Comparison of ENCODE assay signal across 2 cellular contexts in the genomic region with DNA sequence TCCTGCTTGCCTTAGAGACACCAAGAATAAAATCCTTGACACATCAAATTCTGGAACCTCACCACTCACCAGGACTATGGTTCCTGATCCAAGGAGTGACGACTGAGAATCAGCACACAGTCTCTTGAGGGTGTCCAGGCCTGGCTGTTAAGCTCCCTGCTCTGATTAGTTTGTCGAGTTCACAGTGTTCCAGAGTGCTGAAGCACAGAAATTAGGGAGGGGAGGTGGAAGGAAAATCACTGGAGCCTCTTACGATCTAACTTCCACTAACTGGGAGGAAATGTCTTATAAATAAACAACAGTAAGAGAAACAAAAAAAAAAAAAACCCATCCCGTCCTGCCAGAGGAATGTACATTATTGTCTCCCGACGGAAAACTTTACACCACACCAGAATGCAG.
TF ChIP-seq lines count a peak whose summit lies in the region.

No MANE protein-coding gene starts in this region.

TF ChIP-seq in HCT116, 20 proteins besides CTCF, POLR2A, EP300 and RAD21 (continued from another document):
- TF ChIP-seq, protein P1, sequence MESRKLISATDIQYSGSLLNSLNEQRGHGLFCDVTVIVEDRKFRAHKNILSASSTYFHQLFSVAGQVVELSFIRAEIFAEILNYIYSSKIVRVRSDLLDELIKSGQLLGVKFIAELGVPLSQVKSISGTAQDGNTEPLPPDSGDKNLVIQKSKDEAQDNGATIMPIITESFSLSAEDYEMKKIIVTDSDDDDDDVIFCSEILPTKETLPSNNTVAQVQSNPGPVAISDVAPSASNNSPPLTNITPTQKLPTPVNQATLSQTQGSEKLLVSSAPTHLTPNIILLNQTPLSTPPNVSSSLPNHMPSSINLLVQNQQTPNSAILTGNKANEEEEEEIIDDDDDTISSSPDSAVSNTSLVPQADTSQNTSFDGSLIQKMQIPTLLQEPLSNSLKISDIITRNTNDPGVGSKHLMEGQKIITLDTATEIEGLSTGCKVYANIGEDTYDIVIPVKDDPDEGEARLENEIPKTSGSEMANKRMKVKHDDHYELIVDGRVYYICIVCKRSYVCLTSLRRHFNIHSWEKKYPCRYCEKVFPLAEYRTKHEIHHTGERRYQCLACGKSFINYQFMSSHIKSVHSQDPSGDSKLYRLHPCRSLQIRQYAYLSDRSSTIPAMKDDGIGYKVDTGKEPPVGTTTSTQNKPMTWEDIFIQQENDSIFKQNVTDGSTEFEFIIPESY (IDR thresholded peaks at IDR 0.05; ENCODE audit: extremely low read depth, insufficient replicate concordance, low read length): no peak
- TF ChIP-seq, protein P2, sequence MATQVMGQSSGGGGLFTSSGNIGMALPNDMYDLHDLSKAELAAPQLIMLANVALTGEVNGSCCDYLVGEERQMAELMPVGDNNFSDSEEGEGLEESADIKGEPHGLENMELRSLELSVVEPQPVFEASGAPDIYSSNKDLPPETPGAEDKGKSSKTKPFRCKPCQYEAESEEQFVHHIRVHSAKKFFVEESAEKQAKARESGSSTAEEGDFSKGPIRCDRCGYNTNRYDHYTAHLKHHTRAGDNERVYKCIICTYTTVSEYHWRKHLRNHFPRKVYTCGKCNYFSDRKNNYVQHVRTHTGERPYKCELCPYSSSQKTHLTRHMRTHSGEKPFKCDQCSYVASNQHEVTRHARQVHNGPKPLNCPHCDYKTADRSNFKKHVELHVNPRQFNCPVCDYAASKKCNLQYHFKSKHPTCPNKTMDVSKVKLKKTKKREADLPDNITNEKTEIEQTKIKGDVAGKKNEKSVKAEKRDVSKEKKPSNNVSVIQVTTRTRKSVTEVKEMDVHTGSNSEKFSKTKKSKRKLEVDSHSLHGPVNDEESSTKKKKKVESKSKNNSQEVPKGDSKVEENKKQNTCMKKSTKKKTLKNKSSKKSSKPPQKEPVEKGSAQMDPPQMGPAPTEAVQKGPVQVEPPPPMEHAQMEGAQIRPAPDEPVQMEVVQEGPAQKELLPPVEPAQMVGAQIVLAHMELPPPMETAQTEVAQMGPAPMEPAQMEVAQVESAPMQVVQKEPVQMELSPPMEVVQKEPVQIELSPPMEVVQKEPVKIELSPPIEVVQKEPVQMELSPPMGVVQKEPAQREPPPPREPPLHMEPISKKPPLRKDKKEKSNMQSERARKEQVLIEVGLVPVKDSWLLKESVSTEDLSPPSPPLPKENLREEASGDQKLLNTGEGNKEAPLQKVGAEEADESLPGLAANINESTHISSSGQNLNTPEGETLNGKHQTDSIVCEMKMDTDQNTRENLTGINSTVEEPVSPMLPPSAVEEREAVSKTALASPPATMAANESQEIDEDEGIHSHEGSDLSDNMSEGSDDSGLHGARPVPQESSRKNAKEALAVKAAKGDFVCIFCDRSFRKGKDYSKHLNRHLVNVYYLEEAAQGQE (IDR thresholded peaks at IDR 0.05; ENCODE audit: low read depth): no peak
- TF ChIP-seq EZH2 (IDR thresholded peaks at IDR 0.05) (no peak), SP1 (IDR thresholded peaks at IDR 0.05; ENCODE audit: low read depth) (no peak), YY1 (IDR thresholded peaks at IDR 0.05; ENCODE audit: extremely low read depth, insufficient replicate concordance, low read depth, low read length) (no peak), CEBPB (IDR thresholded peaks at IDR 0.05; ENCODE audit: low read depth) (no peak), EGR1 (IDR thresholded peaks at IDR 0.05; ENCODE audit: low read depth) (no peak), JUND (IDR thresholded peaks at IDR 0.05) (no peak), SIN3A (IDR thresholded peaks at IDR 0.05; ENCODE audit: low read depth) (no peak)
- TF ChIP-seq, protein P3, sequence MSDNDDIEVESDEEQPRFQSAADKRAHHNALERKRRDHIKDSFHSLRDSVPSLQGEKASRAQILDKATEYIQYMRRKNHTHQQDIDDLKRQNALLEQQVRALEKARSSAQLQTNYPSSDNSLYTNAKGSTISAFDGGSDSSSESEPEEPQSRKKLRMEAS (IDR thresholded peaks at IDR 0.05): no peak

TF ChIP-seq in liver, 16 proteins besides CTCF, POLR2A, EP300 and RAD21 (continued from another document):
- TF ChIP-seq FOXA1 (IDR thresholded peaks at IDR 0.05) (no peak), FOXA2 (IDR thresholded peaks at IDR 0.05) (no peak), HNF4G (IDR thresholded peaks at IDR 0.05) (no peak), TAF1 (conservative IDR thresholded peaks at IDR 0.05) (no peak), JUND (IDR thresholded peaks at IDR 0.05) (no peak), SP1 (IDR thresholded peaks at IDR 0.05) (peak; percentile 59), RXRA (IDR thresholded peaks at IDR 0.05) (no peak), GABPA (IDR thresholded peaks at IDR 0.05 in 1 of 2, conservative IDR thresholded peaks at IDR 0.05 in 1 of 2) (no peak)
- TF ChIP-seq, protein P2 (IDR thresholded peaks at IDR 0.05): no peak
- TF ChIP-seq, protein P4, sequence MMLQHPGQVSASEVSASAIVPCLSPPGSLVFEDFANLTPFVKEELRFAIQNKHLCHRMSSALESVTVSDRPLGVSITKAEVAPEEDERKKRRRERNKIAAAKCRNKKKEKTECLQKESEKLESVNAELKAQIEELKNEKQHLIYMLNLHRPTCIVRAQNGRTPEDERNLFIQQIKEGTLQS (IDR thresholded peaks at IDR 0.05): no peak
TF ChIP-seq in liver: peak in this region for 3.
